8 cellular contexts compared by ENCODE assay signal in genomic region chr7:2104107-2104710, GRCh38.
A peak's percentile ranks its signal among the peaks of the same experiment; 100 is the strongest.
DNase-seq lines count a peak whose midpoint lies in the region; ATAC-seq and TF ChIP-seq lines count a peak whose summit lies in the region.

No MANE protein-coding gene starts in this region.

- H3K27me3 Mint-ChIP-seq in neural progenitor cell (ENCODE audit: insufficient read depth, low read depth): peaks cover 7% of the 10 kb centered on the region

- H3K4me1 Mint-ChIP-seq in neural progenitor cell: peaks cover 74% of the 10 kb centered on the region

- CTCF ChIA-PET in Panc1 (lab: Charles Lee): interaction anchor here (0.6 kb wide), 2 partner anchors 51 to 244 kb away, joined by 4 to 7 read pairs; no protein-coding TSS in a partner anchor

- intact Hi-C loops in Panc1 (cut with micrococcal nuclease; ENCODE audit: unreplicated experiment): no loop called here

- peaks cover 28% of the 10 kb centered on the region for H3F3A ChIP-seq in neural progenitor cell (ENCODE audit: low read depth)

- TF ChIP-seq CTCF in Panc1 (IDR thresholded peaks at IDR 0.05) (no peak), neural progenitor cell (IDR thresholded peaks at IDR 0.05) (peak; percentile 66)

- ATAC-seq in GM19467 (IDR thresholded peaks at IDR 0.05; ENCODE audit: unreplicated experiment) (peak; percentile 48), Panc1 (peak; percentile 45; the same call in 1 of the 2 replicates), GM18517 (IDR thresholded peaks at IDR 0.05; ENCODE audit: unreplicated experiment) (no peak)

- H3K36me3 Mint-ChIP-seq in neural progenitor cell: peaks cover 7% of the 10 kb centered on the region

- no peak overlapping the region for H3K9ac ChIP-seq in neural progenitor cell
- peak overlapping the region in 2 of 5 donors; percentile 16 to 60 for H3K9ac ChIP-seq in subcutaneous abdominal adipose tissue (ENCODE audit: low read length in 5 of 5)

- peak overlapping the region; percentile 16 for H3K4me2 ChIP-seq in neural progenitor cell

- peaks cover 24% of the 10 kb centered on the region for H4K20me1 ChIP-seq in neural progenitor cell (ENCODE audit: low read depth)

- no peak overlapping the region for H2AFZ ChIP-seq in neural progenitor cell (replicated peaks)

- H3K79me2 ChIP-seq in neural progenitor cell (ENCODE audit: low read depth): no peaks in the 10 kb centered on the region

- POLR2A ChIA-PET in Panc1 (lab: Charles Lee): no interaction called here

- H3K4me3 Mint-ChIP-seq in neural progenitor cell: no peak overlapping the region

- H3K4me3 ChIP-seq in Panc1 (ENCODE audit: low read depth in 2 of 2, low read length in 2 of 2): no peak overlapping the region
- H3K4me3 ChIP-seq in neural progenitor cell: no peak overlapping the region
- peak overlapping the region; percentile 26 to 64 (median 47) for H3K4me3 ChIP-seq in subcutaneous abdominal adipose tissue (ENCODE audit: low read depth in 1 of 5, low read length in 5 of 5)

- H3K27ac ChIP-seq in Panc1 (ENCODE audit: low read length) (no peak overlapping the region), neural progenitor cell (no peak overlapping the region), subcutaneous abdominal adipose tissue (ENCODE audit: low read depth, low read length) (no peak overlapping the region)

- DNase-seq in Panc1 (ENCODE audit: low read depth, low spot score) (no peak), fibroblast of the conjunctiva (ENCODE audit: low read depth) (peak; percentile 87), neural progenitor cell (ENCODE audit: low spot score) (peak; percentile 89), NCI-H1048 (lab: John Stamatoyannopoulos, UW) (no peak)
- DNase-seq in activated effector memory CD4-positive, alpha-beta T cell treated with anti-CD3 and anti-CD28 coated beads, Interleukin-2, amount 50 U/mL, for 16 hours: peak; percentile 84

- peak overlapping the region; percentile 77 for H3K27ac Mint-ChIP-seq in neural progenitor cell

- H3K9me3 Mint-ChIP-seq in neural progenitor cell: no peaks in the 10 kb centered on the region

- H3K36me3 ChIP-seq in Panc1 (ENCODE audit: control insufficient read depth, insufficient read depth, low read length): no peaks in the 10 kb centered on the region
- no peaks in the 10 kb centered on the region for H3K36me3 ChIP-seq in neural progenitor cell
- peaks cover 0 to 5% (median 0%) of the 10 kb centered on the region in 5 donors for H3K36me3 ChIP-seq in subcutaneous abdominal adipose tissue (ENCODE audit: control insufficient read depth in 5 of 5, insufficient read depth in 5 of 5, low read length in 5 of 5)

- H3K27me3 ChIP-seq in Panc1 (ENCODE audit: control insufficient read depth, insufficient read depth, low read length) (no peaks in the 10 kb centered on the region), neural progenitor cell (no peaks in the 10 kb centered on the region), subcutaneous abdominal adipose tissue (ENCODE audit: control insufficient read depth in 5 of 5, insufficient read depth in 4 of 5, low read length in 5 of 5) (no peaks in the 10 kb centered on the region)

- H3K4me1 ChIP-seq in Panc1 (ENCODE audit: control insufficient read depth, insufficient read depth, low read length): no peaks in the 10 kb centered on the region
- peaks cover 50% of the 10 kb centered on the region for H3K4me1 ChIP-seq in neural progenitor cell
- H3K4me1 ChIP-seq in subcutaneous abdominal adipose tissue (ENCODE audit: control insufficient read depth in 5 of 5, insufficient read depth in 5 of 5, low read length in 5 of 5): peaks cover 6 to 47% (median 33%) of the 10 kb centered on the region in 5 donors

- H3K9me3 ChIP-seq in Panc1 (ENCODE audit: control insufficient read depth, insufficient read depth, low read depth, low read length): no peaks in the 10 kb centered on the region
- H3K9me3 ChIP-seq in neural progenitor cell (ENCODE audit: low read depth): no peaks in the 10 kb centered on the region
- no peaks in the 10 kb centered on the region for H3K9me3 ChIP-seq in subcutaneous abdominal adipose tissue (ENCODE audit: control insufficient read depth in 5 of 5, low read length in 5 of 5)

- no TSS peak for BruUV-seq in Panc1 (replicated peaks; lab: Mats Ljungman, UMichigan)

- in situ Hi-C loops in Panc1 (cut with HindIII; ENCODE audit: low pct_unique_long_range_greater_than_20kb, low sequenced_read_pairs): no loop called here

Comparison
In these comparisons a context has a peak if more than half of its experiments do, and no peak if none do; other contexts are left out.
1. DNase-seq: peak in activated effector memory CD4-positive, alpha-beta T cell treated with anti-CD3 and anti-CD28 coated beads, Interleukin-2, amount 50 U/mL, for 16 hours (single experiment), fibroblast of the conjunctiva (single experiment) and neural progenitor cell (single experiment); none in Panc1 (single experiment) and NCI-H1048 (single experiment).
2. H3K4me3 ChIP-seq: peak in subcutaneous abdominal adipose tissue (5 of 5); none in Panc1 (0 of 2) and neural progenitor cell (single experiment).